8 cellular contexts compared by ENCODE assay signal in the genomic region with DNA sequence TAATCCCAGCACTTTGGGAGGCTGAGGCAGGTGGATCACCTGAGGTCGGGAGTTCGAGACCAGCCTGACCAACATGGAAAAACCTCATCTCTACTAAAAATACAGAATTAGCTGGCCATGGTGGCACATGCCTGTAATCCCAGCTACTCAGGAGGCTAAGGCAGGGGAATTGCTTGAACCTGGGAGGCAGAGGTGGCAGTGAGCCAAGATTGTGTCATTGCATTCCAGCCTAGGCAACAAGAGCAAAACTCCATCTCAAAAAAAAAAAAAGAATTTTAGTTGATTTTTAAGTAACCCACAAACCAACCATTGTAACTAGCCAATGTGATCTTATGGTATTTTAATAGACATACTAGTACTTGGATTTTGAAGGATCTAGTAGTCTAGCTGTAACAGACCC. TPM values are rescaled to one million over a fixed set of nuclear protein-coding genes. Genes with fewer than 3 reads are reported as not detected.
DNase-seq lines count a peak whose midpoint lies in the region; ATAC-seq and TF ChIP-seq lines count a peak whose summit lies in the region.
"Not testable (repeated sequence)": the region's sequence is repeated elsewhere in the genome, so short reads cannot be mapped to it uniquely, and the experiment has no call there.

No MANE protein-coding gene starts in this region.

- ATAC-seq in body of pancreas; left lobe of liver; aorta (ENCODE audit: low FRiP score): not testable (repeated sequence)

- CTCF ChIA-PET in Calu3 (lab: Charles Lee) = interaction anchor here (0.7 to 1.0 kb wide), 2 partner anchors 25 to 101 kb away, joined by 3 read pairs; no protein-coding TSS in a partner anchor

- H3K27ac Mint-ChIP-seq in Calu3 (ENCODE audit: unreplicated experiment) = not testable (repeated sequence)
- H3K27ac Mint-ChIP-seq in activated naive CD4-positive, alpha-beta T cell treated with anti-CD3 and anti-CD28 coated beads, Interleukin-2, amount 50 U/mL, for 24 hours = peak overlapping the region; percentile 62

- not testable (repeated sequence) for TF ChIP-seq CTCF in Calu3 (IDR thresholded peaks at IDR 0.05; ENCODE audit: unreplicated experiment); body of pancreas (IDR thresholded peaks at IDR 0.05)

- BruUV-seq in Calu3 (replicated peaks; lab: Mats Ljungman, UMichigan) = not testable (repeated sequence)

- H3K4me3 Mint-ChIP-seq in Calu3 (ENCODE audit: low read depth, unreplicated experiment); activated naive CD4-positive, alpha-beta T cell treated with anti-CD3 and anti-CD28 coated beads, Interleukin-2, amount 50 U/mL, for 24 hours: not testable (repeated sequence)

- H3K9me3 Mint-ChIP-seq in Calu3 (ENCODE audit: low read depth, unreplicated experiment); activated naive CD4-positive, alpha-beta T cell treated with anti-CD3 and anti-CD28 coated beads, Interleukin-2, amount 50 U/mL, for 24 hours: not testable (repeated sequence)

- H3K4me1 ChIP-seq in body of pancreas (peaks cover 31% of the 10 kb centered on the region), aorta (ENCODE audit: control insufficient read depth in 1 of 2, insufficient read depth in 2 of 2, low read length in 2 of 2) (peaks cover 10 to 21% of the 10 kb centered on the region in 2 donors)

- H3K27ac ChIP-seq in body of pancreas = not testable (repeated sequence)
- peak overlapping the region in 1 of 2 donors; percentile 17 for H3K27ac ChIP-seq in aorta (ENCODE audit: low read depth in 1 of 2, low read length in 2 of 2)

- 100% methylated on average over 2 of the region's 2 CpGs for WGBS in body of pancreas, 2 donors
- 69 to 85% methylated on average over 2 of the region's 2 CpGs for WGBS in aorta, 2 donors

- H3K27me3 Mint-ChIP-seq in Calu3 (ENCODE audit: unreplicated experiment); activated naive CD4-positive, alpha-beta T cell treated with anti-CD3 and anti-CD28 coated beads, Interleukin-2, amount 50 U/mL, for 24 hours: not testable (repeated sequence)

- H3K36me3 ChIP-seq in body of pancreas (replicated peaks in 1 of 2; ENCODE audit: insufficient read depth in 1 of 2, low read depth in 2 of 2); aorta (ENCODE audit: control insufficient read depth in 1 of 2, insufficient read depth in 2 of 2, low read length in 1 of 2): not testable (repeated sequence)

- intact Hi-C loops in Calu3 (cut with micrococcal nuclease; ENCODE audit: unreplicated experiment); body of pancreas (cut with DNase I); aorta (cut with DNase I): not testable (repeated sequence)

- DNase-seq in Calu3 (peak; percentile 41), NCI-H226 (peak; percentile 25), body of pancreas (peak; percentile 34 to 59 (median 52)), fibroblast of peridontal ligament (ENCODE audit: extremely low read depth) (peak; percentile 72), left lobe of liver (ENCODE audit: low spot score) (peak; percentile 68), renal cortical epithelial cell (ENCODE audit: low read depth) (peak; percentile 76), aorta (peak; percentile 75 to 81)

- TF ChIP-seq POLR2A in body of pancreas (IDR thresholded peaks at IDR 0.05) = not testable (repeated sequence)

- not testable (repeated sequence) for H3K27me3 ChIP-seq in body of pancreas; aorta (ENCODE audit: control insufficient read depth in 1 of 2, insufficient read depth in 2 of 2, low read length in 1 of 2)

- H3K4me3 ChIP-seq in body of pancreas; aorta (ENCODE audit: low read length in 2 of 2): not testable (repeated sequence)

- peaks cover 30% of the 10 kb centered on the region for H3K4me1 Mint-ChIP-seq in Calu3 (ENCODE audit: low read depth, unreplicated experiment)
- peaks cover 74% of the 10 kb centered on the region for H3K4me1 Mint-ChIP-seq in activated naive CD4-positive, alpha-beta T cell treated with anti-CD3 and anti-CD28 coated beads, Interleukin-2, amount 50 U/mL, for 24 hours

- H3K9me3 ChIP-seq in body of pancreas; aorta (ENCODE audit: control insufficient read depth, low read length): not testable (repeated sequence)

- not testable (repeated sequence) for H3K36me3 Mint-ChIP-seq in Calu3 (ENCODE audit: insufficient read depth, unreplicated experiment)
- H3K36me3 Mint-ChIP-seq in activated naive CD4-positive, alpha-beta T cell treated with anti-CD3 and anti-CD28 coated beads, Interleukin-2, amount 50 U/mL, for 24 hours = peaks cover 32% of the 10 kb centered on the region

RNA-seq across cellular contexts. Expression of a gene that starts 27.9 kb away (rescaled TPM):
- total RNA-seq in Calu3 (2022) = 183 and 196 TPM in 2 replicates
- 10 to 100 TPM; 79.4 to 99.5 TPM for total RNA-seq in body of pancreas
- 112 TPM for total RNA-seq in left lobe of liver
- 118 and 270 TPM in 2 replicates for total RNA-seq in renal cortical epithelial cell
- 100 to 1,000 TPM; 279 to 297 TPM for total RNA-seq in aorta
- polyA plus RNA-seq in aorta = 10 to 100 TPM; 34.1 to 78.3 TPM

Comparison
In these comparisons a context has a peak if more than half of its experiments do, and no peak if none do; other contexts are left out.
1. DNase-seq: peak in every context shown above with its lines; median percentile 78 in aorta; 76 in renal cortical epithelial cell; 72 in fibroblast of peridontal ligament; 68 in left lobe of liver; 52 in body of pancreas; 41 in Calu3; 25 in NCI-H226.